ENCODE assay signal across 21 cellular contexts in the genomic region with DNA sequence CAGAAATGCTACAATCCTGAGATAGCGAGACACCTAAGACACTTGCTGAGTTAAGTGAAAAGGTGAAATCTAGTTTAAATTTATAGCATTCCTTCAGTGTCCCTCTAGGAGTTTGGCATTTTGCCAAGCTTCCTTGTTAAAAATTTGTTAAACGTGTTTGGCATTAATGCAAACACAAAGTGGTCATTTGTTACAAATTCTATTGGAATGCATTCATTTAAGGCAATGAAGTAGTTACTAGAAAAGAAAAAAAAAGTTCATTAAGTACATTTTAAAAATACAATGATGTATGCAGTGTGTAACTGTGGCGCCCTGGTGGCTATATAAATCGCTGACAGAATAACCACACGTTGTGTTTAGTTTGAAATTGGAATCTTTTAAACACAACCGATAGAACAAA. TPM values are rescaled to one million over a fixed set of nuclear protein-coding genes. Genes with fewer than 3 reads are reported as not detected.
DNase-seq lines count a peak whose midpoint lies in the region; ATAC-seq, FAIRE-seq and TF ChIP-seq lines count a peak whose summit lies in the region.
"Had no signal": no experiment of that assay in that cellular context is flagged by ENCODE, and none has a peak within 500 bp of the region (broad histone marks: within the 10 kb centered on the region; RNA-seq: fewer than 3 reads in every experiment).

No MANE protein-coding gene starts in this region.

- H3K4me1 ChIP-seq in HepG2 (ENCODE audit: insufficient read depth, low read length), result no peaks in the 10 kb centered on the region
- H3K4me1 ChIP-seq in right lobe of liver, result peaks cover 0 to 14% (median 6%) of the 10 kb centered on the region in 4 donors
- peaks cover 30% of the 10 kb centered on the region for H3K4me1 ChIP-seq in adipocyte (ENCODE audit: control insufficient read depth, insufficient read depth, low read length)
- H3K4me1 ChIP-seq in heart left ventricle, result no peaks in the 10 kb centered on the region
- H3K4me1 ChIP-seq in heart right ventricle, result no peaks in the 10 kb centered on the region
- H3K4me1 ChIP-seq: left lung, psoas muscle, uterus had no signal

- H3K36me3 ChIP-seq in HepG2 (replicated peaks in 1 of 2; ENCODE audit: control insufficient read depth in 1 of 2, insufficient read depth in 2 of 2, low read length in 2 of 2) (no peaks in the 10 kb centered on the region), right lobe of liver (no peaks in the 10 kb centered on the region), adipocyte (ENCODE audit: control insufficient read depth, insufficient read depth, low read length, severe bottlenecking) (no peaks in the 10 kb centered on the region), heart left ventricle (no peaks in the 10 kb centered on the region), heart right ventricle (no peaks in the 10 kb centered on the region)
- H3K36me3 ChIP-seq: left lung, uterus had no signal

- H3K4me2 ChIP-seq in HepG2 (ENCODE audit: low read depth, low read length), result no peak overlapping the region

- no peaks in the 10 kb centered on the region for H3K9me3 ChIP-seq in HepG2 (ENCODE audit: low read length)
- no peaks in the 10 kb centered on the region for H3K9me3 ChIP-seq in right lobe of liver
- H3K9me3 ChIP-seq in adipocyte (ENCODE audit: control insufficient read depth, low read length), result no peaks in the 10 kb centered on the region
- no peaks in the 10 kb centered on the region for H3K9me3 ChIP-seq in heart left ventricle
- no peaks in the 10 kb centered on the region for H3K9me3 ChIP-seq in heart right ventricle
- H3K9me3 ChIP-seq: left lung, psoas muscle, uterus had no signal

- DNase-seq in HepG2 (ENCODE audit: low spot score) (no peak), right lobe of liver (no peak), adipocyte (ENCODE audit: low read depth) (peak; percentile 15), foreskin melanocyte (peak; percentile 5), SW480 (ENCODE audit: low spot score) (no peak), heart left ventricle (no peak), heart right ventricle (no peak), 8988T (no peak)
- DNase-seq: ACHN; activated CD4-positive, alpha-beta T cell treated with anti-CD3 and anti-CD28 coated beads, Interleukin-2, amount 50 U/mL, for 4 hours; activated naive CD4-positive, alpha-beta T cell treated with Interleukin-2 at 50 U/mL for 16 hours; endodermal cell; left lung; NCI-H187 treated with DMSO at 0.1 percent for 48 hours; NCI-H446; psoas muscle; T-helper 1 cell; uterus had no signal

- H3K79me2 ChIP-seq in HepG2 (ENCODE audit: insufficient read depth, low read length), result no peaks in the 10 kb centered on the region

- CTCF ChIA-PET in HepG2 (lab: Yijun Ruan, JAX; ENCODE audit: low intra/inter-chr PET ratio, low total read pairs), result no interaction called here

- POLR2A ChIA-PET in HepG2 (lab: Yijun Ruan, JAX), result no interaction called here

- ATAC-seq in HepG2 (no peak), right lobe of liver (no peak), heart left ventricle (no peak), heart right ventricle (no peak)
- ATAC-seq: GM12878, left lung, psoas muscle had no signal

- 41% methylated on average over 6 of the region's 6 CpGs for WGBS in HepG2 (ENCODE audit: low lambda C conversion rate)
- 70% methylated on average over 6 of the region's 6 CpGs for WGBS in right lobe of liver (ENCODE audit: insufficient coverage, low coverage, low lambda C conversion rate, missing lambda C conversion rate)
- 80 to 85% (median 83%) methylated on average over 6 of the region's 6 CpGs for WGBS in heart left ventricle, 4 donors
- WGBS in heart right ventricle, 2 donors, result 82 to 86% methylated on average over 6 of the region's 6 CpGs

- H3K27ac ChIP-seq in HepG2 (ENCODE audit: extremely low read length, insufficient read depth, low read length), result no peak overlapping the region
- no peak overlapping the region for H3K27ac ChIP-seq in right lobe of liver
- H3K27ac ChIP-seq in heart left ventricle, result no peak overlapping the region
- H3K27ac ChIP-seq in heart right ventricle, result no peak overlapping the region
- H3K27ac ChIP-seq: C4-2B, left lung, psoas muscle, uterus had no signal

- no peak for TF ChIP-seq RAD21 in HepG2 (CRISPR knock-in tag; IDR thresholded peaks at IDR 0.05)

- no TSS peak for BruUV-seq in HepG2 (replicated peaks; lab: Mats Ljungman, UMichigan)

- TF ChIP-seq EP300 in HepG2 (IDR thresholded peaks at IDR 0.05; ENCODE audit: low read depth in 2 of 2, low read length in 2 of 2), result no peak
- no peak for TF ChIP-seq EP300 in HepG2 (CRISPR knock-in tag; IDR thresholded peaks at IDR 0.05; ENCODE audit: borderline replicate concordance)

- intact Hi-C loops in HepG2 (cut with micrococcal nuclease; ENCODE audit: unreplicated experiment), result no loop called here
- intact Hi-C loops in right lobe of liver (cut with DNase I), result no loop called here
- intact Hi-C loops in heart left ventricle (cut with DNase I), result no loop called here
- intact Hi-C loops in heart right ventricle (cut with DNase I), result no loop called here

- no peaks in the 10 kb centered on the region for H4K20me1 ChIP-seq in HepG2 (ENCODE audit: insufficient read depth, low read length)

- in situ Hi-C loops in HepG2 (cut with HindIII; ENCODE audit: extremely low pct_ligation_motif_present, low pct_unique_long_range_greater_than_20kb), result no loop called here

- H3K9ac ChIP-seq in HepG2 (ENCODE audit: insufficient read depth, low read depth, low read length) (no peak overlapping the region), adipocyte (ENCODE audit: low read length) (no peak overlapping the region)

- FAIRE-seq in HepG2 (lab: Jason Lieb, UNC), result no peak
- FAIRE-seq: GM12878, H54 had no signal

- TF ChIP-seq POLR2A in HepG2 (IDR thresholded peaks at IDR 0.05; ENCODE audit: insufficient read depth in 1 of 2, low read depth in 2 of 2, low read length in 2 of 2) (no peak), right lobe of liver (IDR thresholded peaks at IDR 0.05) (no peak), heart left ventricle (IDR thresholded peaks at IDR 0.05) (no peak)

- TF ChIP-seq CTCF in HepG2 (CRISPR knock-in tag; IDR thresholded peaks at IDR 0.05) (no peak), right lobe of liver (IDR thresholded peaks at IDR 0.05) (no peak), heart left ventricle (IDR thresholded peaks at IDR 0.05) (no peak), heart right ventricle (IDR thresholded peaks at IDR 0.05) (no peak)

- H3K27me3 ChIP-seq in HepG2 (ENCODE audit: control insufficient read depth in 1 of 2, insufficient read depth in 2 of 2, low read length in 2 of 2) (no peaks in the 10 kb centered on the region), right lobe of liver (no peaks in the 10 kb centered on the region), adipocyte (replicated peaks; ENCODE audit: control insufficient read depth, insufficient read depth, low read length) (peaks cover 49% of the 10 kb centered on the region), heart left ventricle (peaks cover 0 to 13% (median 0%) of the 10 kb centered on the region in 9 donors), heart right ventricle (peaks cover 0 to 23% (median 6%) of the 10 kb centered on the region in 7 donors)
- H3K27me3 ChIP-seq: uterus had no signal

- H3K4me3 ChIP-seq in HepG2 (replicated peaks in 1 of 3; ENCODE audit: insufficient read depth in 1 of 3, low read depth in 2 of 3, low read length in 3 of 3) (no peak overlapping the region), right lobe of liver (no peak overlapping the region), adipocyte (ENCODE audit: low read length) (no peak overlapping the region), heart left ventricle (no peak overlapping the region), heart right ventricle (no peak overlapping the region)
- H3K4me3 ChIP-seq: GM12878, left lung, psoas muscle, uterus had no signal

- no peak overlapping the region for H2AFZ ChIP-seq in HepG2 (ENCODE audit: low read length)

TF ChIP-seq in HepG2, 621 proteins besides CTCF, POLR2A, EP300 and RAD21:
- TF ChIP-seq THYN1 (CRISPR knock-in tag; IDR thresholded peaks at IDR 0.05; ENCODE audit: borderline replicate concordance, low read depth) (no peak), LCORL (IDR thresholded peaks at IDR 0.05) (peak; percentile 77; the same call in 1 of the 2 replicates), LCORL (CRISPR knock-in tag; IDR thresholded peaks at IDR 0.05) (no peak), ZSCAN9 (CRISPR knock-in tag; IDR thresholded peaks at IDR 0.05; ENCODE audit: borderline replicate concordance) (no peak)
- TF ChIP-seq, protein P1, sequence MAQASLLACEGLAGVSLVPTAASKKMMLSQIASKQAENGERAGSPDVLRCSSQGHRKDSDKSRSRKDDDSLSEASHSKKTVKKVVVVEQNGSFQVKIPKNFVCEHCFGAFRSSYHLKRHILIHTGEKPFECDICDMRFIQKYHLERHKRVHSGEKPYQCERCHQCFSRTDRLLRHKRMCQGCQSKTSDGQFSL (CRISPR knock-in tag; IDR thresholded peaks at IDR 0.05), result no peak

RNA-seq across cellular contexts. Expression of a gene that starts 31.3 kb away (rescaled TPM):
- total RNA-seq in HepG2 (2016; rRNA removed; fragmentation: Illumina TruSeq; extraction: Trizol), result not detected in 2 replicates
- total RNA-seq in HepG2 (2016; cell fraction: cytosol; rRNA removed; fragmentation: Illumina TruSeq; extraction: Trizol; ENCODE audit: low read depth), result not detected in 2 replicates
- not detected in 2 replicates for total RNA-seq in HepG2 (2016; cell fraction: insoluble cytoplasmic fraction; rRNA removed; fragmentation: Illumina TruSeq; extraction: Trizol)
- not detected in 2 replicates for total RNA-seq in HepG2 (2016; cell fraction: membrane; rRNA removed; fragmentation: Illumina TruSeq; extraction: Trizol)
- total RNA-seq in HepG2 (2016; cell fraction: nucleus; rRNA removed; fragmentation: Illumina TruSeq; extraction: Trizol), result not detected in 2 replicates
- not detected in 2 replicates for polyA plus RNA-seq in HepG2 (2011; rRNA removed)
- not detected in 2 replicates for polyA plus RNA-seq in HepG2 (2011; cell fraction: cytosol; rRNA removed)
- not detected in 2 replicates for polyA plus RNA-seq in HepG2 (2011; cell fraction: nucleus; rRNA removed)
- not detected in 2 replicates for polyA plus RNA-seq in HepG2 (2012)
- not detected in 2 replicates for polyA plus RNA-seq in HepG2 (2016; cell fraction: cytosol; fragmentation: Illumina TruSeq; extraction: Trizol; ENCODE audit: low read depth)
- not detected in 2 replicates for polyA plus RNA-seq in HepG2 (2016; cell fraction: insoluble cytoplasmic fraction; fragmentation: Illumina TruSeq; extraction: Trizol; ENCODE audit: low read depth)
- polyA plus RNA-seq in HepG2 (2016; cell fraction: membrane; fragmentation: Illumina TruSeq; extraction: Trizol; ENCODE audit: low read depth), result not detected in 2 replicates
- polyA plus RNA-seq in HepG2 (2016; cell fraction: nucleus; fragmentation: Illumina TruSeq; extraction: Trizol; ENCODE audit: insufficient read depth, low read depth), result not detected in 2 replicates
- 39.6 TPM in 1 of 2 replicates, not detected in the other for polyA minus RNA-seq in HepG2 (2011; rRNA and poly(A)+ RNA removed; ENCODE audit: low replicate concordance)
- not detected in 2 replicates for polyA minus RNA-seq in HepG2 (2011; cell fraction: cytosol; rRNA and poly(A)+ RNA removed)
- polyA minus RNA-seq in HepG2 (2011; cell fraction: nucleus; rRNA and poly(A)+ RNA removed), result not detected in 2 replicates
- 1 to 10 TPM in 5 of 6 experiments, under 1 TPM in 1; 0.64 to 3.6 (median 2.4) TPM for total RNA-seq in right lobe of liver
- 1 to 10 TPM; 2.3 to 7.4 (median 3.4) TPM for total RNA-seq in heart left ventricle
- polyA plus RNA-seq in heart left ventricle, result 1 to 10 TPM in 1 of 2 donors, under 1 TPM in 1; 0.35 to 1.1 TPM
- 1 to 10 TPM; 2.6 to 5.9 (median 3.2) TPM for total RNA-seq in heart right ventricle
- 1 to 10 TPM in 1 of 2 donors, under 1 TPM in 1; 0.33 to 1.2 TPM for polyA plus RNA-seq in heart right ventricle

Comparison
In these comparisons a context has a peak if more than half of its experiments do, and no peak if none do; other contexts are left out.
1. DNase-seq: peak in adipocyte (single experiment) and foreskin melanocyte (single experiment); none in HepG2 (single experiment), right lobe of liver (0 of 3), SW480 (single experiment), heart left ventricle (0 of 5), heart right ventricle (0 of 2) and 8988T (single experiment).